9 cellular contexts compared by ENCODE assay signal in genomic region chr10:89164080-89164479, GRCh38. TPM values are rescaled to one million over a fixed set of nuclear protein-coding genes. Genes with fewer than 3 reads are reported as not detected.
DNase-seq lines count a peak whose midpoint lies in the region; ATAC-seq lines count a peak whose summit lies in the region.
"Had no signal": no experiment of that assay in that cellular context is flagged by ENCODE, and none has a peak within 500 bp of the region (broad histone marks: within the 10 kb centered on the region; RNA-seq: fewer than 3 reads in every experiment).

No MANE protein-coding gene starts in this region.

- H3K9me3 ChIP-seq in duodenal mucosa (ENCODE audit: control insufficient read depth in 1 of 2, low read length in 2 of 2) (no peaks in the 10 kb centered on the region), HAP-1 (no peaks in the 10 kb centered on the region), SJCRH30 (replicated peaks) (no peaks in the 10 kb centered on the region)

- H3K27me3 ChIP-seq in duodenal mucosa (ENCODE audit: control insufficient read depth in 1 of 2, insufficient read depth in 2 of 2, low read length in 2 of 2) = no peaks in the 10 kb centered on the region
- 0 out of 2 replicates have a peak, but pooled peaks cover 2% of the 10 kb centered on the region for H3K27me3 ChIP-seq in HAP-1 (ENCODE audit: low read depth)
- H3K27me3 ChIP-seq in SJCRH30 = no peaks in the 10 kb centered on the region

- DNase-seq in Ammon's horn (ENCODE audit: low spot score) (peak; percentile 27), dedifferentiated amniotic fluid mesenchymal stem cell (ENCODE audit: extremely low spot score) (no peak), HAP-1 (ENCODE audit: low spot score in 2 of 2) (no peak), SJCRH30 (no peak), SW 1271 (lab: John Stamatoyannopoulos, UW) (no peak)
- DNase-seq: COR-L47 had no signal

- no peak overlapping the region for H3K9ac ChIP-seq in duodenal mucosa (ENCODE audit: low read depth in 1 of 2, low read length in 2 of 2)

- ATAC-seq in GM19372 (IDR thresholded peaks at IDR 0.05; ENCODE audit: low read depth, unreplicated experiment) (peak; percentile 17), HG03457 (IDR thresholded peaks at IDR 0.05; ENCODE audit: unreplicated experiment) (peak; percentile 3)

- H3K27ac ChIP-seq in duodenal mucosa (ENCODE audit: low read depth, low read length) = no peak overlapping the region
- no peak overlapping the region for H3K27ac ChIP-seq in SJCRH30

- in situ Hi-C loops in HAP-1 (cut with MboI; ENCODE audit: low sequenced_read_pairs) = no loop called here

- H3K36me3 ChIP-seq in duodenal mucosa (ENCODE audit: control insufficient read depth in 1 of 2, insufficient read depth in 2 of 2, low read length in 2 of 2) (no peaks in the 10 kb centered on the region), HAP-1 (replicated peaks) (no peaks in the 10 kb centered on the region), SJCRH30 (no peaks in the 10 kb centered on the region)

- H3K4me3 ChIP-seq in duodenal mucosa (ENCODE audit: low read depth in 1 of 2, low read length in 2 of 2) (peak overlapping the region; percentile 25 to 44), HAP-1 (no peak overlapping the region), SJCRH30 (no peak overlapping the region)

- H3K4me1 ChIP-seq in duodenal mucosa (ENCODE audit: control insufficient read depth in 1 of 2, insufficient read depth in 2 of 2, low read length in 2 of 2) (peaks cover 6 to 12% of the 10 kb centered on the region in 2 donors), HAP-1 (no peaks in the 10 kb centered on the region), SJCRH30 (no peaks in the 10 kb centered on the region)

RNA-seq across cellular contexts. Expression of gene CH25H, which starts 43.0 kb away (rescaled TPM):
- 0.22 TPM in 1 of 2 replicates, not detected in the other for total RNA-seq in SJCRH30 (2014; rRNA removed; shearing (Covaris generic))

Comparison
In these comparisons a context has a peak if more than half of its experiments do, and no peak if none do; other contexts are left out.
1. H3K4me3 ChIP-seq: peak in duodenal mucosa (2 of 2); none in HAP-1 (single experiment) and SJCRH30 (single experiment).